ENCODE assay signal across 16 cellular contexts in the genomic region with DNA sequence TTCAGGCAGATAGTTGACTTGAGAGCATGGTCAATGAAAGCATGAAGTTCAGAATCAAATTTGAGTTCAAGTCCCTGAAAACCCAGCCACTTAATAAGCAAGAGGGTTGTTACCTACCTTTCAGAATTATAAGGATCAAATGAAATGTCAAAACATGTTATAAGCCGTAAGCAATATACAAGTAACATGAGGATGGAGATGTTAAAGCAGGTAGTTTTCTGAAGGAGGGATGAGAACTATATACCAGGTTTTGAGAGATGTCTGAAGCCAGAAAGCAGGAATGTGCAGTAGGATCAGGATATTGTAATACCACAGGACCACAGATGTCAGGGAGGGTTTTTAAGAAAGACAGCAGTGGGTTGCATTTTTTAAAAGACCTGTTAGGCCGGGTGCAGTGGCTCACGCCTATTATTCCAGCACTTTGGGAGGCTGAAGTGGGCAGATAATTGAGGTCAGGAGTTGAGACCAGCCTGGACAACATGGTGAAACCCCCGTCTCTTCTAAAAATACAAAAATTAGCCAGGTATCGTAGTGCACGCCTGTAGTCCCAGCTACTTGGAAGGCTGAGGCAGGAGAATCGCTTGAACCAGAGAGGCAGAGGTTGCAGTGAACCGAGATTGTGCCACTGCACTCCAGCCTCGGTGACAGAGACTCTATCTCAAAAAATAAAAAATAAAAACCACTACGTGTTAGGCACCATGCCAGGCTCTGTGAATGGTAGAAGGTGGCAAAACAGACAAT. TPM values are rescaled to one million over a fixed set of nuclear protein-coding genes. Genes with fewer than 3 reads are reported as not detected.
A peak's percentile ranks its signal among the peaks of the same experiment; 100 is the strongest.
DNase-seq lines count a peak whose midpoint lies in the region; ATAC-seq and TF ChIP-seq lines count a peak whose summit lies in the region.
"Had no signal": no experiment of that assay in that cellular context is flagged by ENCODE, and none has a peak within 500 bp of the region (broad histone marks: within the 10 kb centered on the region; RNA-seq: fewer than 3 reads in every experiment).

No MANE protein-coding gene starts in this region.

- no peak for DNase-seq in activated naive CD4-positive, alpha-beta T cell treated with anti-CD3 and anti-CD28 coated beads, Interleukin-2, amount 50 U/mL, for 16 hours
- DNase-seq in NCI-H69 (lab: John Stamatoyannopoulos, UW) (peak; percentile 23), GF-D8 (lab: John Stamatoyannopoulos, UW) (no peak)
- DNase-seq in stimulated activated CD4-positive, alpha-beta T cell treated with anti-CD3 and anti-CD28 coated beads, Interleukin-4, amount 100 ng/mL, for 1 hour: no peak
- DNase-seq: activated CD4-positive, alpha-beta T cell treated with anti-CD3 and anti-CD28 coated beads for 4 hours; activated CD8-positive, alpha-beta memory T cell treated with anti-CD3 and anti-CD28 coated beads, Interleukin-2, amount 50 U/mL, for 48 hours; heart right ventricle; mammary epithelial cell; NCI-H345; right cardiac atrium; SJCRH30; T-helper 9 cell had no signal

- no peaks in the 10 kb centered on the region for H3K9me3 ChIP-seq in neutrophil
- H3K9me3 ChIP-seq: heart right ventricle, SJCRH30 had no signal

- H3K4me1 Mint-ChIP-seq in activated naive CD4-positive, alpha-beta T cell treated with anti-CD3 and anti-CD28 coated beads, Interleukin-2, amount 50 U/mL, for 24 hours: peaks cover 22% of the 10 kb centered on the region
- H3K4me1 Mint-ChIP-seq in brain: peaks cover 17% of the 10 kb centered on the region

- no peaks in the 10 kb centered on the region for H3K27me3 ChIP-seq in neutrophil
- H3K27me3 ChIP-seq: heart right ventricle, SJCRH30 had no signal

- H3K9me3 Mint-ChIP-seq in activated naive CD4-positive, alpha-beta T cell treated with anti-CD3 and anti-CD28 coated beads, Interleukin-2, amount 50 U/mL, for 24 hours: no peaks in the 10 kb centered on the region
- no peaks in the 10 kb centered on the region for H3K9me3 Mint-ChIP-seq in brain

- TF ChIP-seq CTCF in brain (conservative IDR thresholded peaks at IDR 0.05) (no peak), neutrophil (IDR thresholded peaks at IDR 0.05) (no peak)

- peaks cover 4% of the 10 kb centered on the region for H3K36me3 Mint-ChIP-seq in activated naive CD4-positive, alpha-beta T cell treated with anti-CD3 and anti-CD28 coated beads, Interleukin-2, amount 50 U/mL, for 24 hours
- peaks cover 2% of the 10 kb centered on the region for H3K36me3 Mint-ChIP-seq in brain

- peaks cover 0 to 13% of the 10 kb centered on the region in 2 experiments for H3K4me1 ChIP-seq in neutrophil (ENCODE audit: control insufficient read depth in 1 of 2, insufficient read depth in 1 of 2, low read depth in 1 of 2, low read length in 1 of 2)
- H3K4me1 ChIP-seq: SJCRH30 had no signal

- peaks cover 8% of the 10 kb centered on the region for H3K36me3 ChIP-seq in neutrophil

- no peaks in the 10 kb centered on the region for H3K27me3 Mint-ChIP-seq in activated naive CD4-positive, alpha-beta T cell treated with anti-CD3 and anti-CD28 coated beads, Interleukin-2, amount 50 U/mL, for 24 hours
- peaks cover 5% of the 10 kb centered on the region for H3K27me3 Mint-ChIP-seq in brain

- H3K27ac ChIP-seq in neutrophil: peak overlapping the region; percentile 34
- H3K27ac ChIP-seq: heart right ventricle, SJCRH30 had no signal

- H3K4me3 ChIP-seq in neutrophil (ENCODE audit: low read depth in 1 of 2, low read length in 1 of 2): no peak overlapping the region
- H3K4me3 ChIP-seq: heart right ventricle, SJCRH30 had no signal

- no peak for ATAC-seq in GM19455 (IDR thresholded peaks at IDR 0.05; ENCODE audit: unreplicated experiment)
- ATAC-seq: heart right ventricle, right cardiac atrium had no signal

- H3K27ac Mint-ChIP-seq in activated naive CD4-positive, alpha-beta T cell treated with anti-CD3 and anti-CD28 coated beads, Interleukin-2, amount 50 U/mL, for 24 hours: peak overlapping the region; percentile 87
- peak overlapping the region in 3 of 5 experiments; percentile 23 to 92 (median 51) for H3K27ac Mint-ChIP-seq in brain

- H3K4me3 Mint-ChIP-seq in activated naive CD4-positive, alpha-beta T cell treated with anti-CD3 and anti-CD28 coated beads, Interleukin-2, amount 50 U/mL, for 24 hours: no peak overlapping the region
- peak overlapping the region in 1 of 5 experiments; percentile 39 for H3K4me3 Mint-ChIP-seq in brain

RNA-seq across cellular contexts. Expression of a gene that starts 6.9 kb away (rescaled TPM):
- polyA plus RNA-seq in brain (ENCODE audit: insufficient read depth, low read depth, low replicate concordance): 36.1 TPM
